ENCODE assay signal across 9 cellular contexts in genomic region chr3:196274585-196274984, GRCh38. TPM values are rescaled to one million over a fixed set of nuclear protein-coding genes. Genes with fewer than 3 reads are reported as not detected.
DNase-seq lines count a peak whose midpoint lies in the region; ATAC-seq and TF ChIP-seq lines count a peak whose summit lies in the region.
"Had no signal": no experiment of that assay in that cellular context is flagged by ENCODE, and none has a peak within 500 bp of the region (broad histone marks: within the 10 kb centered on the region; RNA-seq: fewer than 3 reads in every experiment).

No MANE protein-coding gene starts in this region.

- H3K9me3 ChIP-seq in mucosa of descending colon (no peaks in the 10 kb centered on the region), A673 (ENCODE audit: low read depth, low read length, poor library complexity, severe bottlenecking) (no peaks in the 10 kb centered on the region)

- H3K4me1 ChIP-seq in mucosa of descending colon (ENCODE audit: low read depth), result peaks cover 13% of the 10 kb centered on the region
- peaks cover 6% of the 10 kb centered on the region for H3K4me1 ChIP-seq in A673 (ENCODE audit: insufficient read depth, low read length, poor library complexity, severe bottlenecking)

- H3K27me3 ChIP-seq in A673 (replicated peaks; ENCODE audit: insufficient read depth, low read depth, low read length, poor library complexity), result no peaks in the 10 kb centered on the region

- peak; percentile 88 for ATAC-seq in GM19467 (IDR thresholded peaks at IDR 0.05; ENCODE audit: unreplicated experiment)
- ATAC-seq in HG03460 (IDR thresholded peaks at IDR 0.05; ENCODE audit: unreplicated experiment), result peak; percentile 79
- peak; percentile 93 for ATAC-seq in activated CD8-positive, alpha-beta T cell treated with anti-CD3 and anti-CD28 coated beads, Interleukin-2, amount 10 ng/mL, durations not matched to agents 7 days and 5 days
- peak; percentile 62 for ATAC-seq in mucosa of descending colon

- peak; percentile 84 for DNase-seq in activated CD8-positive, alpha-beta T cell treated with anti-CD3 and anti-CD28 coated beads, Interleukin-2, amount 10 ng/mL, durations not matched to agents 7 days and 5 days
- DNase-seq in mucosa of descending colon (no peak), NCI-H1930 (lab: John Stamatoyannopoulos, UW) (no peak), A673 (ENCODE audit: low spot score) (no peak), RKO (ENCODE audit: low spot score) (no peak)

- no peaks in the 10 kb centered on the region for H3K9me3 Mint-ChIP-seq in activated CD8-positive, alpha-beta T cell treated with anti-CD3 and anti-CD28 coated beads, Interleukin-2, amount 10 ng/mL, durations not matched to agents 7 days and 5 days (ENCODE audit: insufficient read depth)

- H3K4me3 ChIP-seq in mucosa of descending colon (no peak overlapping the region), A673 (ENCODE audit: low read depth, low read length, poor library complexity, severe bottlenecking) (no peak overlapping the region)

- no peak for TF ChIP-seq CTCF in mucosa of descending colon (IDR thresholded peaks at IDR 0.05)
- no peak for TF ChIP-seq CTCF in A673 (conservative IDR thresholded peaks at IDR 0.05; ENCODE audit: low read depth, low read length)

- no TSS peak for BruUV-seq in A673 (replicated peaks; lab: Mats Ljungman, UMichigan)

- H3K4me1 Mint-ChIP-seq in activated CD8-positive, alpha-beta T cell treated with anti-CD3 and anti-CD28 coated beads, Interleukin-2, amount 10 ng/mL, durations not matched to agents 7 days and 5 days (ENCODE audit: low read depth), result peaks cover 68% of the 10 kb centered on the region

- peaks cover 43% of the 10 kb centered on the region for H3K36me3 Mint-ChIP-seq in activated CD8-positive, alpha-beta T cell treated with anti-CD3 and anti-CD28 coated beads, Interleukin-2, amount 10 ng/mL, durations not matched to agents 7 days and 5 days (ENCODE audit: low read depth)

- no peak overlapping the region for H3K27ac ChIP-seq in A673 (ENCODE audit: low read depth, low read length, poor library complexity, severe bottlenecking)

- CTCF ChIA-PET in activated CD8-positive, alpha-beta T cell treated with anti-CD3 and anti-CD28 coated beads, Interleukin-2, amount 10 ng/mL, durations not matched to agents 7 days and 5 days (lab: Charles Lee), result no interaction called here
- CTCF ChIA-PET in A673 (lab: Charles Lee), result no interaction called here

- POLR2A ChIA-PET in activated CD8-positive, alpha-beta T cell treated with anti-CD3 and anti-CD28 coated beads, Interleukin-2, amount 10 ng/mL, durations not matched to agents 7 days and 5 days (lab: Charles Lee), result interaction anchor here (0.6 to 2.9 kb wide), 5 partner anchors 9 to 228 kb away, joined by 3 to 17 read pairs (median 4); partner anchors contain the start of gene DYNLT2B
- POLR2A ChIA-PET in A673 (lab: Charles Lee; ENCODE audit: low non-redundant PET), result no interaction called here

- peak overlapping the region; percentile 91 for H3K27ac Mint-ChIP-seq in activated CD8-positive, alpha-beta T cell treated with anti-CD3 and anti-CD28 coated beads, Interleukin-2, amount 10 ng/mL, durations not matched to agents 7 days and 5 days

- intact Hi-C loops in mucosa of descending colon (cut with DNase I, micrococcal nuclease), result no loop called here
- intact Hi-C loops in A673 (cut with micrococcal nuclease; ENCODE audit: unreplicated experiment), result no loop called here

- no peaks in the 10 kb centered on the region for H3K36me3 ChIP-seq in mucosa of descending colon (ENCODE audit: low read depth)
- peaks cover 14% of the 10 kb centered on the region for H3K36me3 ChIP-seq in A673 (ENCODE audit: insufficient read depth, low read length, poor library complexity, severe bottlenecking)

- no peaks in the 10 kb centered on the region for H3K27me3 Mint-ChIP-seq in activated CD8-positive, alpha-beta T cell treated with anti-CD3 and anti-CD28 coated beads, Interleukin-2, amount 10 ng/mL, durations not matched to agents 7 days and 5 days (ENCODE audit: low read depth)

- H3K4me3 Mint-ChIP-seq in activated CD8-positive, alpha-beta T cell treated with anti-CD3 and anti-CD28 coated beads, Interleukin-2, amount 10 ng/mL, durations not matched to agents 7 days and 5 days, result peak overlapping the region; percentile 67

RNA-seq across cellular contexts. Expression of gene PCYT1A, which starts 12.9 kb away (rescaled TPM):
- 10 to 100 TPM; 53.2 to 57.3 TPM for total RNA-seq in activated CD8-positive, alpha-beta T cell treated with anti-CD3 and anti-CD28 coated beads, Interleukin-2, amount 10 ng/mL, durations not matched to agents 7 days and 5 days
- total RNA-seq in mucosa of descending colon (10 to 100 TPM; 60.2 to 65.2 (median 60.4) TPM), A673 (2021) (62.3 and 63.2 TPM in 2 replicates)

RNA-seq across cellular contexts. Expression of gene DYNLT2B, which starts 43.5 kb away (rescaled TPM):
- total RNA-seq in activated CD8-positive, alpha-beta T cell treated with anti-CD3 and anti-CD28 coated beads, Interleukin-2, amount 10 ng/mL, durations not matched to agents 7 days and 5 days, result 10 to 100 TPM; 12.0 to 21.1 TPM
- total RNA-seq in mucosa of descending colon, result 1 to 10 TPM in 2 of 3 donors, under 1 TPM in 1; 0.64 to 5.2 (median 2.3) TPM
- total RNA-seq in A673 (2021), result 23.3 and 24.6 TPM in 2 replicates

RNA-seq across cellular contexts. Expression of gene SLC51A, which starts 58.3 kb away (rescaled TPM):
- not detected for total RNA-seq in activated CD8-positive, alpha-beta T cell treated with anti-CD3 and anti-CD28 coated beads, Interleukin-2, amount 10 ng/mL, durations not matched to agents 7 days and 5 days
- total RNA-seq in mucosa of descending colon (100 to 1,000 TPM in 1 of 3 donors, 10 to 100 TPM in 2; 16.4 to 135 (median 22.9) TPM), A673 (2021) (not detected in 2 replicates)
- total RNA-seq: myocyte; T-helper 1 cell treated with Interleukin-12 subunit alpha and Interleukin-12 subunit beta and Interleukin-4 antibody, amounts not matched to agents 30 ng/mL and 1 ng/mL, for 36 hours had no signal

Comparison
In these comparisons a context has a peak if more than half of its experiments do, and no peak if none do; other contexts are left out.
1. RNA of gene SLC51A, which starts 58.3 kb away (total RNA-seq): 16.4 to 135 TPM in mucosa of descending colon; not detected in activated CD8-positive, alpha-beta T cell treated with anti-CD3 and anti-CD28 coated beads, Interleukin-2, amount 10 ng/mL, durations not matched to agents 7 days and 5 days and not detected in A673; every median in the first group is over 10 times any median in the second.
2. Peak in every context shown above with its lines, with median percentiles within 50 percentile points of each other: ATAC-seq.